In genomic region chr3:43187836-43188479, GRCh38 we compare ENCODE assay signal across 1 cellular context.
A peak's percentile ranks its signal among the peaks of the same experiment; 100 is the strongest.
TF ChIP-seq lines count a peak whose summit lies in the region.

No MANE protein-coding gene starts in this region.

TF ChIP-seq in HepG2, 621 proteins besides CTCF, POLR2A, EP300 and RAD21 (continued from another document):
- peak; percentile 65 for TF ChIP-seq ARID5B (CRISPR knock-in tag; IDR thresholded peaks at IDR 0.05)
- no peak for TF ChIP-seq FOXK2 (IDR thresholded peaks at IDR 0.05)
- no peak for TF ChIP-seq ZNF281 (CRISPR knock-in tag; IDR thresholded peaks at IDR 0.05; ENCODE audit: borderline replicate concordance)
- no peak for TF ChIP-seq ZNF576 (CRISPR knock-in tag; IDR thresholded peaks at IDR 0.05)
- TF ChIP-seq SOX13 (IDR thresholded peaks at IDR 0.05): 0 out of 2 replicates have a peak, but pooled peaks have one; percentile 25
- peak in 1 of 2 experiments; percentile 44; a peak in 1 of 4 replicates for TF ChIP-seq SOX13 (CRISPR knock-in tag; conservative IDR thresholded peaks at IDR 0.05 in 1 of 2, IDR thresholded peaks at IDR 0.05 in 1 of 2)
- TF ChIP-seq ZNF460 (CRISPR knock-in tag; IDR thresholded peaks at IDR 0.05; ENCODE audit: borderline replicate concordance): no peak
- no peak for TF ChIP-seq EZH2 (conservative IDR thresholded peaks at IDR 0.05; ENCODE audit: low read depth, low read length)
- TF ChIP-seq RXRB (CRISPR knock-in tag; IDR thresholded peaks at IDR 0.05; ENCODE audit: borderline replicate concordance): peak; percentile 25; the same call in 1 of the 2 replicates
- no peak for TF ChIP-seq FOXP1 (IDR thresholded peaks at IDR 0.05)
- peak; percentile 31; the same call in 1 of the 2 replicates for TF ChIP-seq FOXP1 (CRISPR knock-in tag; IDR thresholded peaks at IDR 0.05)
- TF ChIP-seq ZBTB33 (CRISPR knock-in tag; IDR thresholded peaks at IDR 0.05): no peak
- TF ChIP-seq ZNF740 (CRISPR knock-in tag; IDR thresholded peaks at IDR 0.05): no peak
- TF ChIP-seq MEF2D (CRISPR knock-in tag; IDR thresholded peaks at IDR 0.05): 0 out of 2 replicates have a peak, but pooled peaks have one; percentile 33
- no peak for TF ChIP-seq ZNF451 (CRISPR knock-in tag; IDR thresholded peaks at IDR 0.05)
- 0 out of 2 replicates have a peak, but pooled peaks have one; percentile 24 for TF ChIP-seq ZNF816 (CRISPR knock-in tag; IDR thresholded peaks at IDR 0.05; ENCODE audit: borderline replicate concordance)
- 0 out of 2 replicates have a peak, but pooled peaks have one; percentile 18 for TF ChIP-seq FOXA3 (CRISPR knock-in tag; IDR thresholded peaks at IDR 0.05)
- no peak for TF ChIP-seq ZNF652 (CRISPR knock-in tag; IDR thresholded peaks at IDR 0.05; ENCODE audit: borderline replicate concordance, low read depth)
- 0 out of 2 replicates have a peak, but pooled peaks have one; percentile 40 for TF ChIP-seq MIXL1 (CRISPR knock-in tag; IDR thresholded peaks at IDR 0.05)
- peak; percentile 68; the same call in 1 of the 2 replicates for TF ChIP-seq SOX5 (CRISPR knock-in tag; IDR thresholded peaks at IDR 0.05; ENCODE audit: borderline replicate concordance)
- TF ChIP-seq ATF7-NPFF (CRISPR knock-in tag; IDR thresholded peaks at IDR 0.05; ENCODE audit: low read depth): no peak
- peak; percentile 54; the same call in 1 of the 2 replicates for TF ChIP-seq POGZ (CRISPR knock-in tag; IDR thresholded peaks at IDR 0.05)
- no peak for TF ChIP-seq SNRNP70 (IDR thresholded peaks at IDR 0.05; ENCODE audit: low read depth, low read length)
- 0 out of 2 replicates have a peak, but pooled peaks have one; percentile 30 for TF ChIP-seq TARDBP (CRISPR knock-in tag; IDR thresholded peaks at IDR 0.05)
- TF ChIP-seq CBFB (CRISPR knock-in tag; IDR thresholded peaks at IDR 0.05): no peak
- TF ChIP-seq BCL6 (CRISPR knock-in tag; IDR thresholded peaks at IDR 0.05): peak; percentile 44
- no peak for TF ChIP-seq SOX6 (IDR thresholded peaks at IDR 0.05)
- TF ChIP-seq SOX6 (CRISPR knock-in tag; IDR thresholded peaks at IDR 0.05): peak; percentile 60
